2 cellular contexts compared by ENCODE assay signal in the genomic region with DNA sequence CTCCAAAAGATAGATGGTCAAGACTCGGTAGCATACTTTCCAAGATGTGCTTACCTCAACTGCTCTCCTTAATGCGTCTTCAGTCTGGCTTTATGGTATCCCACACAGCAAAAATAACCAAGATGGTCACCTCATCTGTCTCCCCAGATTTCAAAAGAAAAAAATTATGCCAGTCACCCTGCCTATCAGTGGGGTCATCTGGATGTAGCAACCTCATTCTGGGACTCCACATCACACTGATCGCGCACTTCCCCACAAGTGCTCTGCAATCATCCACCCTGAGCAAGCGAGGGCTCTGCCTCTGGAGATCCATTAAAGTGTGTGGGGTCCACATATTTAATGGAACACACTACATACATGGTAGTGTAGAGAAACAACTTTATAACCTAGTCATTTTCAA.
TF ChIP-seq lines count a peak whose summit lies in the region.

No MANE protein-coding gene starts in this region.

TF ChIP-seq in A549, 52 proteins besides CTCF, POLR2A, EP300 and RAD21:
- TF ChIP-seq NFE2L2 (conservative IDR thresholded peaks at IDR 0.05; ENCODE audit: low read length) (peak; percentile 69; the same call in 1 of the 2 replicates), SMC3 (IDR thresholded peaks at IDR 0.05) (no peak)

TF ChIP-seq in K562, 482 proteins besides CTCF, POLR2A, EP300 and RAD21:
- TF ChIP-seq, protein P1, sequence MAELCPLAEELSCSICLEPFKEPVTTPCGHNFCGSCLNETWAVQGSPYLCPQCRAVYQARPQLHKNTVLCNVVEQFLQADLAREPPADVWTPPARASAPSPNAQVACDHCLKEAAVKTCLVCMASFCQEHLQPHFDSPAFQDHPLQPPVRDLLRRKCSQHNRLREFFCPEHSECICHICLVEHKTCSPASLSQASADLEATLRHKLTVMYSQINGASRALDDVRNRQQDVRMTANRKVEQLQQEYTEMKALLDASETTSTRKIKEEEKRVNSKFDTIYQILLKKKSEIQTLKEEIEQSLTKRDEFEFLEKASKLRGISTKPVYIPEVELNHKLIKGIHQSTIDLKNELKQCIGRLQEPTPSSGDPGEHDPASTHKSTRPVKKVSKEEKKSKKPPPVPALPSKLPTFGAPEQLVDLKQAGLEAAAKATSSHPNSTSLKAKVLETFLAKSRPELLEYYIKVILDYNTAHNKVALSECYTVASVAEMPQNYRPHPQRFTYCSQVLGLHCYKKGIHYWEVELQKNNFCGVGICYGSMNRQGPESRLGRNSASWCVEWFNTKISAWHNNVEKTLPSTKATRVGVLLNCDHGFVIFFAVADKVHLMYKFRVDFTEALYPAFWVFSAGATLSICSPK (IDR thresholded peaks at IDR 0.05; ENCODE audit: borderline replicate concordance): no peak
- peak; percentile 56; the same call in 1 of the 2 replicates for TF ChIP-seq NFE2 (IDR thresholded peaks at IDR 0.05; ENCODE audit: low read depth)
- no peak for TF ChIP-seq SIX5 (IDR thresholded peaks at IDR 0.05; ENCODE audit: borderline replicate concordance in 1 of 2, insufficient read depth in 1 of 2, low read depth in 1 of 2, low read length in 2 of 2)
- peak; percentile 63 for TF ChIP-seq MAFG (tag; conservative IDR thresholded peaks at IDR 0.05)
- TF ChIP-seq CEBPB (tag; IDR thresholded peaks at IDR 0.05): peak; percentile 32; the same call in 1 of the 2 replicates
- TF ChIP-seq ZNF224 (CRISPR knock-in tag; IDR thresholded peaks at IDR 0.05): no peak
TF ChIP-seq in K562: peak in this region for 3.
